In the genomic region with DNA sequence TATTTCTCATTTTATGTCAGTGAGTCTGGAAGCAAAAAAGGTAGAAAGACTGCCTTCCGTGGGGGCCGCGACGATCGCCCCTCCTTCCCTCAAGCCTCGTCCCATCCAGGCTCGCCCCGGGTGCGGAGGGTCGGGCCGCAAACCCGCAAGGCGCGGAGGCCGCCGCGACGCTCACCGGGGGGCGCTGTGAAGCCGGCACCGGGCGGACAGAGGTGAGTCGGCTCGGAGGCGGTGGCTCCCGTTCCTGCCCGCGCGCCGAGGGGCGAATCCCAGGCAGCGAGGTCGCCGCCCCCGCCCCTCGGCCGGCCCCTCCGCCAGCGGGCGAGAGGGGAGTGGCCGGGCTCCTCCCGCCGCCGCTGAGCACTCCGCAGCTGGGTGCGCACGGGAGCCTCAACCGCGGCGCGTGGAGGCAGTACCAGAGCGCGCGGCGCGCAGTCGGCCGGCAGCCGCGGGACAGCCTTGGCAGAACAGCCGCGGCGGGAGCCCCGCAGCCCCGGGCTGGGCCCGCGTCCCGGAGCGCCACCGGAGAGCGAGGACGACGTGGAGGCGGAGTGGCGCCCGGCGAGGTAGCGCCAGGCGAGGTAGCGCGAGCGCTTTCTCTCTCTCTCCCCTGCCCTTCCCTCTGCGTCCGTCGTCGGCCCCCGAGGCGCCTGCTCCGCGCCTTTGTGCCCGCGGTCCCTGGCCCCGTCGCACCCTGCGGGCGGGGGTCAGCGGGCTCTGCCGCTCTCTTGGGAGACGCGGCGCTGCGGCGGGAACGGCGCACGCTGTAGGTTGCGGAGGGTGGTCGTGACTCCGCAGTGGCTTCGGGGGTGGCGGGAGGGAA, we compare ENCODE assay signal across 1 cellular context.
TF ChIP-seq lines count a peak whose summit lies in the region.

A gene (plus strand): TSS at position 359 of the 823 bp plus-strand sequence. CDS start 31,492 bp downstream, outside the sequence.

TF ChIP-seq in HepG2, 621 proteins besides CTCF, POLR2A, EP300 and RAD21 (continued from another document and continues in another):
- TF ChIP-seq, protein P1, sequence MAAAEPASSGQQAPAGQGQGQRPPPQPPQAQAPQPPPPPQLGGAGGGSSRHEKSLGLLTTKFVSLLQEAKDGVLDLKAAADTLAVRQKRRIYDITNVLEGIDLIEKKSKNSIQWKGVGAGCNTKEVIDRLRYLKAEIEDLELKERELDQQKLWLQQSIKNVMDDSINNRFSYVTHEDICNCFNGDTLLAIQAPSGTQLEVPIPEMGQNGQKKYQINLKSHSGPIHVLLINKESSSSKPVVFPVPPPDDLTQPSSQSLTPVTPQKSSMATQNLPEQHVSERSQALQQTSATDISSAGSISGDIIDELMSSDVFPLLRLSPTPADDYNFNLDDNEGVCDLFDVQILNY (CRISPR knock-in tag; conservative IDR thresholded peaks at IDR 0.05), result peak; percentile 76; the same call in 1 of the 2 replicates
- TF ChIP-seq SALL2 (CRISPR knock-in tag; IDR thresholded peaks at IDR 0.05) (peak; percentile 97), MTF2 (CRISPR knock-in tag; IDR thresholded peaks at IDR 0.05; ENCODE audit: borderline replicate concordance) (peak; percentile 90; the same call in 1 of the 2 replicates), GLI4 (CRISPR knock-in tag; IDR thresholded peaks at IDR 0.05; ENCODE audit: borderline replicate concordance) (peak; percentile 13; the same call in 1 of the 2 replicates), ESRRA (CRISPR knock-in tag; IDR thresholded peaks at IDR 0.05; ENCODE audit: low read depth) (peak; percentile 30; the same call in 1 of the 2 replicates), ZKSCAN8 (CRISPR knock-in tag; IDR thresholded peaks at IDR 0.05; ENCODE audit: borderline replicate concordance) (0 out of 2 replicates have a peak, but pooled peaks have one; percentile 20), ZMYM4 (CRISPR knock-in tag; IDR thresholded peaks at IDR 0.05) (peak; percentile 98), EHMT2 (IDR thresholded peaks at IDR 0.05; ENCODE audit: borderline replicate concordance, low read depth, low read length) (no peak), LCORL (IDR thresholded peaks at IDR 0.05) (no peak), LCORL (CRISPR knock-in tag; IDR thresholded peaks at IDR 0.05) (peak; percentile 94), RBM39 (IDR thresholded peaks at IDR 0.05; ENCODE audit: low read depth, low read length, poor library complexity, severe bottlenecking) (peak; percentile 80), ZC3H4 (CRISPR knock-in tag; IDR thresholded peaks at IDR 0.05; ENCODE audit: borderline replicate concordance) (0 out of 2 replicates have a peak, but pooled peaks have one; percentile 4), SNRNP70 (IDR thresholded peaks at IDR 0.05; ENCODE audit: low read depth, low read length) (no peak), AGO2 (optimal IDR thresholded peaks at IDR 0.05; ENCODE audit: low read depth, low read length) (peak; percentile 88), ZMAT3 (CRISPR knock-in tag; conservative IDR thresholded peaks at IDR 0.05) (peak; percentile 12; the same call in 1 of the 2 replicates), ZNF121 (CRISPR knock-in tag; IDR thresholded peaks at IDR 0.05) (0 out of 2 replicates have a peak, but pooled peaks have one; percentile 5), SP140L (CRISPR knock-in tag; IDR thresholded peaks at IDR 0.05; ENCODE audit: borderline replicate concordance) (peak; percentile 74; the same call in 1 of the 2 replicates), DPF2 (CRISPR knock-in tag; IDR thresholded peaks at IDR 0.05; ENCODE audit: borderline replicate concordance, low read depth) (no peak), MIER3 (CRISPR knock-in tag; IDR thresholded peaks at IDR 0.05; ENCODE audit: borderline replicate concordance) (peak; percentile 73; the same call in 1 of the 2 replicates), MXD4 (CRISPR knock-in tag; IDR thresholded peaks at IDR 0.05) (peak; percentile 61; the same call in 1 of the 2 replicates), PRMT3 (CRISPR knock-in tag; IDR thresholded peaks at IDR 0.05; ENCODE audit: borderline replicate concordance, low read depth) (no peak; the same call in 1 of the 2 replicates), TCF12 (IDR thresholded peaks at IDR 0.05) (no peak), TCF12 (CRISPR knock-in tag; IDR thresholded peaks at IDR 0.05) (peak; percentile 20; the same call in 1 of the 2 replicates), ZNF746 (CRISPR knock-in tag; IDR thresholded peaks at IDR 0.05) (peak; percentile 75; the same call in 1 of the 2 replicates), ZNF264 (CRISPR knock-in tag; IDR thresholded peaks at IDR 0.05) (peak; percentile 41), TBX2 (CRISPR knock-in tag; IDR thresholded peaks at IDR 0.05; ENCODE audit: borderline replicate concordance) (peak; percentile 64)
- TF ChIP-seq, protein P2, sequence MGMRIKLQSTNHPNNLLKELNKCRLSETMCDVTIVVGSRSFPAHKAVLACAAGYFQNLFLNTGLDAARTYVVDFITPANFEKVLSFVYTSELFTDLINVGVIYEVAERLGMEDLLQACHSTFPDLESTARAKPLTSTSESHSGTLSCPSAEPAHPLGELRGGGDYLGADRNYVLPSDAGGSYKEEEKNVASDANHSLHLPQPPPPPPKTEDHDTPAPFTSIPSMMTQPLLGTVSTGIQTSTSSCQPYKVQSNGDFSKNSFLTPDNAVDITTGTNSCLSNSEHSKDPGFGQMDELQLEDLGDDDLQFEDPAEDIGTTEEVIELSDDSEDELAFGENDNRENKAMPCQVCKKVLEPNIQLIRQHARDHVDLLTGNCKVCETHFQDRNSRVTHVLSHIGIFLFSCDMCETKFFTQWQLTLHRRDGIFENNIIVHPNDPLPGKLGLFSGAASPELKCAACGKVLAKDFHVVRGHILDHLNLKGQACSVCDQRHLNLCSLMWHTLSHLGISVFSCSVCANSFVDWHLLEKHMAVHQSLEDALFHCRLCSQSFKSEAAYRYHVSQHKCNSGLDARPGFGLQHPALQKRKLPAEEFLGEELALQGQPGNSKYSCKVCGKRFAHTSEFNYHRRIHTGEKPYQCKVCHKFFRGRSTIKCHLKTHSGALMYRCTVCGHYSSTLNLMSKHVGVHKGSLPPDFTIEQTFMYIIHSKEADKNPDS (CRISPR knock-in tag; IDR thresholded peaks at IDR 0.05), result no peak
- TF ChIP-seq, protein P3, sequence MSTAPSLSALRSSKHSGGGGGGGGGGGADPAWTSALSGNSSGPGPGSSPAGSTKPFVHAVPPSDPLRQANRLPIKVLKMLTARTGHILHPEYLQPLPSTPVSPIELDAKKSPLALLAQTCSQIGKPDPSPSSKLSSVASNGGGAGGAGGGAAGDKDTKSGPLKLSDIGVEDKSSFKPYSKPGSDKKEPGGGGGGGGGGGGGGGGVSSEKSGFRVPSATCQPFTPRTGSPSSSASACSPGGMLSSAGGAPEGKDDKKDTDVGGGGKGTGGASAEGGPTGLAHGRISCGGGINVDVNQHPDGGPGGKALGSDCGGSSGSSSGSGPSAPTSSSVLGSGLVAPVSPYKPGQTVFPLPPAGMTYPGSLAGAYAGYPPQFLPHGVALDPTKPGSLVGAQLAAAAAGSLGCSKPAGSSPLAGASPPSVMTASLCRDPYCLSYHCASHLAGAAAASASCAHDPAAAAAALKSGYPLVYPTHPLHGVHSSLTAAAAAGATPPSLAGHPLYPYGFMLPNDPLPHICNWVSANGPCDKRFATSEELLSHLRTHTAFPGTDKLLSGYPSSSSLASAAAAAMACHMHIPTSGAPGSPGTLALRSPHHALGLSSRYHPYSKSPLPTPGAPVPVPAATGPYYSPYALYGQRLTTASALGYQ (CRISPR knock-in tag; IDR thresholded peaks at IDR 0.05), result peak; percentile 53; the same call in 1 of the 2 replicates
- TF ChIP-seq, protein P4, sequence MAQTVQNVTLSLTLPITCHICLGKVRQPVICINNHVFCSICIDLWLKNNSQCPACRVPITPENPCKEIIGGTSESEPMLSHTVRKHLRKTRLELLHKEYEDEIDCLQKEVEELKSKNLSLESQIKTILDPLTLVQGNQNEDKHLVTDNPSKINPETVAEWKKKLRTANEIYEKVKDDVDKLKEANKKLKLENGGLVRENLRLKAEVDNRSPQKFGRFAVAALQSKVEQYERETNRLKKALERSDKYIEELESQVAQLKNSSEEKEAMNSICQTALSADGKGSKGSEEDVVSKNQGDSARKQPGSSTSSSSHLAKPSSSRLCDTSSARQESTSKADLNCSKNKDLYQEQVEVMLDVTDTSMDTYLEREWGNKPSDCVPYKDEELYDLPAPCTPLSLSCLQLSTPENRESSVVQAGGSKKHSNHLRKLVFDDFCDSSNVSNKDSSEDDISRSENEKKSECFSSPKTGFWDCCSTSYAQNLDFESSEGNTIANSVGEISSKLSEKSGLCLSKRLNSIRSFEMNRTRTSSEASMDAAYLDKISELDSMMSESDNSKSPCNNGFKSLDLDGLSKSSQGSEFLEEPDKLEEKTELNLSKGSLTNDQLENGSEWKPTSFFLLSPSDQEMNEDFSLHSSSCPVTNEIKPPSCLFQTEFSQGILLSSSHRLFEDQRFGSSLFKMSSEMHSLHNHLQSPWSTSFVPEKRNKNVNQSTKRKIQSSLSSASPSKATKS (CRISPR knock-in tag; IDR thresholded peaks at IDR 0.05), result no peak
- TF ChIP-seq, protein P5, sequence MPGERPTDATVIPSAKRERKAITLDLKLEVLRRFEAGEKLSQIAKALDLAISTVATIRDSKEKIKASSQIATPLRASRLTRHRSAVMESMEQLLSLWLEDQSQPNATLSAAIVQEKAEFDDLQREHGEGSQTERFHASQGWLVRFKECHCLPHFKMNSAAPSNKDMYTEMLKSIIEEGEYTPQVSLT (CRISPR knock-in tag; IDR thresholded peaks at IDR 0.05; ENCODE audit: borderline replicate concordance, low read depth), result no peak; the same call in 1 of the 2 replicates
- TF ChIP-seq, protein P6, sequence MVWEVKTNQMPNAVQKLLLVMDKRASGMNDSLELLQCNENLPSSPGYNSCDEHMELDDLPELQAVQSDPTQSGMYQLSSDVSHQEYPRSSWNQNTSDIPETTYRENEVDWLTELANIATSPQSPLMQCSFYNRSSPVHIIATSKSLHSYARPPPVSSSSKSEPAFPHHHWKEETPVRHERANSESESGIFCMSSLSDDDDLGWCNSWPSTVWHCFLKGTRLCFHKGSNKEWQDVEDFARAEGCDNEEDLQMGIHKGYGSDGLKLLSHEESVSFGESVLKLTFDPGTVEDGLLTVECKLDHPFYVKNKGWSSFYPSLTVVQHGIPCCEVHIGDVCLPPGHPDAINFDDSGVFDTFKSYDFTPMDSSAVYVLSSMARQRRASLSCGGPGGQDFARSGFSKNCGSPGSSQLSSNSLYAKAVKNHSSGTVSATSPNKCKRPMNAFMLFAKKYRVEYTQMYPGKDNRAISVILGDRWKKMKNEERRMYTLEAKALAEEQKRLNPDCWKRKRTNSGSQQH (CRISPR knock-in tag; IDR thresholded peaks at IDR 0.05; ENCODE audit: low read depth), result peak; percentile 66; the same call in 1 of the 2 replicates
- TF ChIP-seq, protein P7, sequence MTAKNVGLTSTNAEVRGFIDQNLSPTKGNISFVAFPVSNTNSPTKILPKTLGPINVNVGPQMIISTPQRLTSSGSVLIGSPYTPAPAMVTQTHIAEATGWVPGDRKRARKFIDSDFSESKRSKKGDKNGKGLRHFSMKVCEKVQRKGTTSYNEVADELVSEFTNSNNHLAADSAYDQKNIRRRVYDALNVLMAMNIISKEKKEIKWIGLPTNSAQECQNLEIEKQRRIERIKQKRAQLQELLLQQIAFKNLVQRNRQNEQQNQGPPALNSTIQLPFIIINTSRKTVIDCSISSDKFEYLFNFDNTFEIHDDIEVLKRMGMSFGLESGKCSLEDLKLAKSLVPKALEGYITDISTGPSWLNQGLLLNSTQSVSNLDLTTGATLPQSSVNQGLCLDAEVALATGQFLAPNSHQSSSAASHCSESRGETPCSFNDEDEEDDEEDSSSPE (CRISPR knock-in tag; IDR thresholded peaks at IDR 0.05), result peak; percentile 81
- TF ChIP-seq, protein P8, sequence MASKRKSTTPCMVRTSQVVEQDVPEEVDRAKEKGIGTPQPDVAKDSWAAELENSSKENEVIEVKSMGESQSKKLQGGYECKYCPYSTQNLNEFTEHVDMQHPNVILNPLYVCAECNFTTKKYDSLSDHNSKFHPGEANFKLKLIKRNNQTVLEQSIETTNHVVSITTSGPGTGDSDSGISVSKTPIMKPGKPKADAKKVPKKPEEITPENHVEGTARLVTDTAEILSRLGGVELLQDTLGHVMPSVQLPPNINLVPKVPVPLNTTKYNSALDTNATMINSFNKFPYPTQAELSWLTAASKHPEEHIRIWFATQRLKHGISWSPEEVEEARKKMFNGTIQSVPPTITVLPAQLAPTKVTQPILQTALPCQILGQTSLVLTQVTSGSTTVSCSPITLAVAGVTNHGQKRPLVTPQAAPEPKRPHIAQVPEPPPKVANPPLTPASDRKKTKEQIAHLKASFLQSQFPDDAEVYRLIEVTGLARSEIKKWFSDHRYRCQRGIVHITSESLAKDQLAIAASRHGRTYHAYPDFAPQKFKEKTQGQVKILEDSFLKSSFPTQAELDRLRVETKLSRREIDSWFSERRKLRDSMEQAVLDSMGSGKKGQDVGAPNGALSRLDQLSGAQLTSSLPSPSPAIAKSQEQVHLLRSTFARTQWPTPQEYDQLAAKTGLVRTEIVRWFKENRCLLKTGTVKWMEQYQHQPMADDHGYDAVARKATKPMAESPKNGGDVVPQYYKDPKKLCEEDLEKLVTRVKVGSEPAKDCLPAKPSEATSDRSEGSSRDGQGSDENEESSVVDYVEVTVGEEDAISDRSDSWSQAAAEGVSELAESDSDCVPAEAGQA (IDR thresholded peaks at IDR 0.05; ENCODE audit: low read depth), result peak; percentile 53; the same call in 1 of the 2 replicates
- TF ChIP-seq, protein P8 (CRISPR knock-in tag; IDR thresholded peaks at IDR 0.05; ENCODE audit: borderline replicate concordance), result peak; percentile 47; the same call in 1 of the 2 replicates
- TF ChIP-seq, protein P9, sequence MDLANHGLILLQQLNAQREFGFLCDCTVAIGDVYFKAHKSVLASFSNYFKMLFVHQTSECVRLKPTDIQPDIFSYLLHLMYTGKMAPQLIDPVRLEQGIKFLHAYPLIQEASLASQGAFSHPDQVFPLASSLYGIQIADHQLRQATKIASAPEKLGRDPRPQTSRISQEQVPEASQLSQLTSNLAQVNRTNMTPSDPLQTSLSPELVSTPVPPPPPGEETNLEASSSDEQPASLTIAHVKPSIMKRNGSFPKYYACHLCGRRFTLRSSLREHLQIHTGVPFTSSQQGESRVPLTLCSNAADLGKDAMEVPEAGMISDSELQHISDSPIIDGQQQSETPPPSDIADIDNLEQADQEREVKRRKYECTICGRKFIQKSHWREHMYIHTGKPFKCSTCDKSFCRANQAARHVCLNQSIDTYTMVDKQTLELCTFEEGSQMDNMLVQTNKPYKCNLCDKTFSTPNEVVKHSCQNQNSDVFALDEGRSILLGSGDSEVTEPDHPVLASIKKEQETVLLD (CRISPR knock-in tag; IDR thresholded peaks at IDR 0.05; ENCODE audit: low read depth), result peak; percentile 89
